ENCODE assay signal across 1 cellular context in the genomic region with DNA sequence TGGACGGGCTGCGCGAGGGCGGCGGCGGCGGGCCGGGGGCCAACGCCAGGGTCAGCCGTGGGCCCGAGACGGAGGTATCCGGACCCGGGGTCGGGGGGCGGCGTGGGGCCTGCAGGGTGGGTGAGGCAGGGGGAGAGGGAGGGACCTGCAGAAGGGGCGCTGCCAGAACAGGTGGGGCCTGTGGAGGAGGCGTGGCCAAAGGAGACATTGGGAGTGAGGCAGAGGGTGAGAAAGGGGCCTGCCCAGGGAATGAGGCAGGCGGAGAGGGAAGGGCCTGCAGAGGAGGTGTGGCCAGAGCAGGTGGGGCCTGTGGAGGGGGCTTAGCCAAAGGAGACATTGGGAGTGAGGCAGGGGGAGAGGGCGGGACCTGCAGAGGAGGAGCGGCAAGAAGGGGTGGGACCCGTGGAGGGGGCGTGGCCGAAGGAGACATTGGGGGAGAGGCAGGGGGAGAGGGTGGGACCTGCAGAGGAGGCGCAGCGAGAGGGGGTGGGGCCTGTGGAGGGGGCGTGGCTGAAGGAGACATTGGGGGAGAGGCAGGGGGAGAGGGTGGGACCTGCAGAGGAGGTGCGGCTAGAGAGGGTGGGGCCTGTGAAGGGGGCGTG.
TF ChIP-seq lines count a peak whose summit lies in the region.

No MANE protein-coding gene starts in this region.

TF ChIP-seq in GM23338, 12 proteins besides CTCF, POLR2A, EP300 and RAD21 (continued from another document):
- no peak for TF ChIP-seq ZNF462 (CRISPR knock-in tag; IDR thresholded peaks at IDR 0.05)
- no peak for TF ChIP-seq POLR2AphosphoS5 (IDR thresholded peaks at IDR 0.05; ENCODE audit: low read depth)
- TF ChIP-seq JUNB (IDR thresholded peaks at IDR 0.05; ENCODE audit: unreplicated experiment), result no peak
- TF ChIP-seq ZNF331 (CRISPR knock-in tag; IDR thresholded peaks at IDR 0.05; ENCODE audit: low read depth), result no peak
- no peak for TF ChIP-seq CREB1 (CRISPR knock-in tag; IDR thresholded peaks at IDR 0.05; ENCODE audit: low read depth)
- no peak for TF ChIP-seq STAT1 (IDR thresholded peaks at IDR 0.05; ENCODE audit: unreplicated experiment)
- no peak for TF ChIP-seq REST (IDR thresholded peaks at IDR 0.05; ENCODE audit: unreplicated experiment)
- TF ChIP-seq ETS1 (IDR thresholded peaks at IDR 0.05), result no peak
